ENCODE assay signal across 8 cellular contexts in genomic region chr11:43282607-43283440, GRCh38. TPM values are rescaled to one million over a fixed set of nuclear protein-coding genes. Genes with fewer than 3 reads are reported as not detected.
A peak's percentile ranks its signal among the peaks of the same experiment; 100 is the strongest.
DNase-seq lines count a peak whose midpoint lies in the region; ATAC-seq and TF ChIP-seq lines count a peak whose summit lies in the region.

No MANE protein-coding gene starts in this region.

- dilution Hi-C loops in IMR-90 (cut with HindIII; ENCODE audit: low sequenced_read_pairs, unreplicated experiment) = no loop called here
- dilution Hi-C loops in mammary epithelial cell (cut with HindIII; ENCODE audit: low sequenced_read_pairs) = no loop called here

- H4K5ac ChIP-seq in IMR-90 (ENCODE audit: low read depth, low read length) = no peak overlapping the region

- H2AK5ac ChIP-seq in IMR-90 (ENCODE audit: low read depth, low read length) = no peak overlapping the region

- H2BK120ac ChIP-seq in IMR-90 (ENCODE audit: low read depth, low read length) = no peak overlapping the region

- H3K18ac ChIP-seq in IMR-90 (ENCODE audit: low read depth, low read length) = no peak overlapping the region

- 0% methylated on average over 2 of the region's 19 CpGs; no CpG with 5 or more reads in 1 of the 2 experiments for WGBS in IMR-90 (ENCODE audit: extremely low coverage in 2 of 2, insufficient read length in 1 of 2), 2 experiments
- 17% methylated on average over 17 of the region's 19 CpGs for WGBS in mammary epithelial cell (ENCODE audit: low coverage, missing lambda C conversion rate)

- no peaks in the 10 kb centered on the region for H3K79me1 ChIP-seq in IMR-90 (ENCODE audit: low read depth in 1 of 2, low read length in 2 of 2)

- H2BK15ac ChIP-seq in IMR-90 (ENCODE audit: low read depth, low read length) = no peak overlapping the region

- H3K27ac ChIP-seq in IMR-90 (ENCODE audit: insufficient read depth, low read length) (no peak overlapping the region), mammary epithelial cell (ENCODE audit: insufficient read depth, low read depth, low read length) (no peak overlapping the region), left lung (no peak overlapping the region)

- TF ChIP-seq RAD21 in IMR-90 (IDR thresholded peaks at IDR 0.05; ENCODE audit: low read length) = peak; percentile 73

- H2AFZ ChIP-seq in IMR-90 (replicated peaks; ENCODE audit: low read length, poor library complexity) = peak overlapping the region; percentile 28
- no peak overlapping the region for H2AFZ ChIP-seq in mammary epithelial cell (ENCODE audit: low read depth, low read length)

- H3K9me1 ChIP-seq in IMR-90 (ENCODE audit: insufficient read depth, low read length) = no peaks in the 10 kb centered on the region

- BruUV-seq in IMR-90 (replicated peaks; lab: Mats Ljungman, UMichigan) (no TSS peak), mammary epithelial cell (replicated peaks; lab: Mats Ljungman, UMichigan) (no TSS peak)

- H3K36me3 ChIP-seq in IMR-90 (ENCODE audit: control insufficient read depth, insufficient read depth, low read length) (no peaks in the 10 kb centered on the region), mammary epithelial cell (ENCODE audit: insufficient read depth, low read length) (no peaks in the 10 kb centered on the region), left lung (no peaks in the 10 kb centered on the region)

- H3K27me3 ChIP-seq in IMR-90 (ENCODE audit: control insufficient read depth, insufficient read depth, low read length) (no peaks in the 10 kb centered on the region), mammary epithelial cell (ENCODE audit: insufficient read depth, low read length) (peaks cover 2% of the 10 kb centered on the region), left lung (peaks cover 0 to 13% of the 10 kb centered on the region in 2 donors)

- H2BK5ac ChIP-seq in IMR-90 (ENCODE audit: low read depth, low read length, poor library complexity, severe bottlenecking) = no peak overlapping the region

- H3K4me3 ChIP-seq in IMR-90 (ENCODE audit: insufficient read depth, low read depth, low read length) (no peak overlapping the region), mammary epithelial cell (replicated peaks in 1 of 3; ENCODE audit: insufficient read depth in 1 of 3, low read depth in 2 of 3, low read length in 3 of 3) (no peak overlapping the region), left lung (no peak overlapping the region)

- no peaks in the 10 kb centered on the region for H3K79me2 ChIP-seq in mammary epithelial cell (ENCODE audit: insufficient read depth, low read length)

- peak; percentile 69 for ATAC-seq in GM19467 (IDR thresholded peaks at IDR 0.05; ENCODE audit: unreplicated experiment)
- peak; percentile 66 for ATAC-seq in IMR-90 (ENCODE audit: low read depth)
- peak; percentile 72 for ATAC-seq in left lung

- peak overlapping the region; percentile 39 for H2AK9ac ChIP-seq in IMR-90 (replicated peaks; ENCODE audit: low read depth, low read length, poor library complexity)

- no peak overlapping the region for H4K91ac ChIP-seq in IMR-90 (ENCODE audit: insufficient read depth, low read depth, low read length)

- H3K56ac ChIP-seq in IMR-90 (ENCODE audit: extremely low read depth, insufficient read depth, low read length) = no peak overlapping the region

- no peak overlapping the region for H3K4ac ChIP-seq in IMR-90 (ENCODE audit: low read depth, low read length)

- DNase-seq in DMS114 treated with DMSO at 0.1 percent for 48 hours (lab: John Stamatoyannopoulos, UW; ENCODE audit: unreplicated experiment) = peak; percentile 1
- DNase-seq in IMR-90 = peak; percentile 16
- DNase-seq in T follicular helper cell (ENCODE audit: low read depth) = peak; percentile 4
- DNase-seq in mammary epithelial cell = peak; percentile 6
- peak in 1 of 2 donors; percentile 77 for DNase-seq in left lung
- DNase-seq in stimulated activated CD4-positive, alpha-beta T cell treated with anti-CD3 and anti-CD28 coated beads, TNF-alpha, amount 100 ng/mL, for 48 hours (ENCODE audit: low read depth in 3 of 3) = peak in 2 of 3 donors; percentile 11
- DNase-seq in NCI-H2029 treated with DMSO at 0.1 percent for 48 hours (lab: John Stamatoyannopoulos, UW) = no peak

- H4K20me1 ChIP-seq in IMR-90 (ENCODE audit: insufficient read depth, low read length) (no peaks in the 10 kb centered on the region), mammary epithelial cell (ENCODE audit: insufficient read depth, low read length) (no peaks in the 10 kb centered on the region)

- H3K4me2 ChIP-seq in IMR-90 (ENCODE audit: low read depth, low read length) = no peak overlapping the region
- H3K4me2 ChIP-seq in mammary epithelial cell (ENCODE audit: insufficient read depth, low read depth, low read length) = no peak overlapping the region

- TF ChIP-seq POLR2A in IMR-90 (IDR thresholded peaks at IDR 0.05; ENCODE audit: low read depth, low read length) = no peak

- H4K8ac ChIP-seq in IMR-90 (ENCODE audit: low read depth in 2 of 2, low read length in 2 of 2) = no peak overlapping the region

- H3K9ac ChIP-seq in IMR-90 (ENCODE audit: low read depth, low read length) (no peak overlapping the region), mammary epithelial cell (ENCODE audit: insufficient read depth, low read length) (no peak overlapping the region)

- no peak overlapping the region for H3K14ac ChIP-seq in IMR-90 (replicated peaks; ENCODE audit: low read depth, low read length)

- intact Hi-C loops in IMR-90 (cut with micrococcal nuclease) = loop anchor here (1.0 to 5.0 kb wide), 3 partner anchors 136 to 1822 kb away; no protein-coding TSS in a partner anchor
- intact Hi-C loops in mammary epithelial cell (cut with micrococcal nuclease) = no loop called here
- intact Hi-C loops in left lung (cut with DNase I) = no loop called here

- H2BK20ac ChIP-seq in IMR-90 (ENCODE audit: low read depth, low read length) = no peak overlapping the region

- CTCF ChIA-PET in IMR-90 (lab: Yijun Ruan, JAX) (interaction anchor here (0.6 to 1.4 kb wide), 6 partner anchors 9 to 145 kb away, joined by 3 to 13 read pairs (median 4); no protein-coding TSS in a partner anchor), mammary epithelial cell (lab: Charles Lee; ENCODE audit: low non-redundant PET) (interaction anchor here (0.5 to 0.7 kb wide), 4 partner anchors 141 to 1129 kb away, joined by 3 to 6 read pairs (median 5); no protein-coding TSS in a partner anchor)

- H3K4me1 ChIP-seq in IMR-90 (ENCODE audit: control insufficient read depth, insufficient read depth, low read length) (no peaks in the 10 kb centered on the region), mammary epithelial cell (ENCODE audit: insufficient read depth, low read length) (no peaks in the 10 kb centered on the region), left lung (no peaks in the 10 kb centered on the region)

- H3K9me3 ChIP-seq in IMR-90 (ENCODE audit: control insufficient read depth, insufficient read depth, low read length) (no peaks in the 10 kb centered on the region), mammary epithelial cell (replicated peaks; ENCODE audit: insufficient read depth, low read length) (no peaks in the 10 kb centered on the region), left lung (no peaks in the 10 kb centered on the region)

- no peak overlapping the region for H3K23ac ChIP-seq in IMR-90 (ENCODE audit: low read depth, low read length)

- in situ Hi-C loops in IMR-90 (cut with MboI; ENCODE audit: low sequenced_read_pairs) = loop anchor here (25.0 kb wide), 1 partner anchor 1821 kb away; the partner anchor contains the start of gene LRRC4C
- in situ Hi-C loops in mammary epithelial cell (cut with MboI; ENCODE audit: low sequenced_read_pairs in 2 of 2) = loop anchor here in 1 of 2 donors (25.0 kb wide), 2 partner anchors 521 to 1821 kb away; partner anchors contain the start of gene LRRC4C

- POLR2A ChIA-PET in IMR-90 (lab: Charles Lee; ENCODE audit: unreplicated experiment) = no interaction called here

- TF ChIP-seq CTCF in IMR-90 (conservative IDR thresholded peaks at IDR 0.05; ENCODE audit: low read depth, low read length) (peak; percentile 82), mammary epithelial cell (conservative IDR thresholded peaks at IDR 0.05 in 1 of 2, IDR thresholded peaks at IDR 0.05 in 1 of 2; ENCODE audit: extremely low read depth in 1 of 2, insufficient read depth in 1 of 2, low read depth in 1 of 2, low read length in 2 of 2) (peak; percentile 81 to 88), left lung (IDR thresholded peaks at IDR 0.05) (peak; percentile 69 to 83)

TF ChIP-seq in IMR-90, 13 proteins besides CTCF, POLR2A, EP300 and RAD21 (continues in another document):
- no peak for TF ChIP-seq CEBPB (IDR thresholded peaks at IDR 0.05; ENCODE audit: low read depth, low read length)
- TF ChIP-seq SMC3 (IDR thresholded peaks at IDR 0.05; ENCODE audit: low read depth, low read length) = peak; percentile 40; the same call in 1 of the 2 replicates
- TF ChIP-seq USF2 (IDR thresholded peaks at IDR 0.05; ENCODE audit: low read depth, low read length) = no peak
- no peak for TF ChIP-seq MAFK (IDR thresholded peaks at IDR 0.05; ENCODE audit: low read depth, low read length)
- TF ChIP-seq, protein P1, sequence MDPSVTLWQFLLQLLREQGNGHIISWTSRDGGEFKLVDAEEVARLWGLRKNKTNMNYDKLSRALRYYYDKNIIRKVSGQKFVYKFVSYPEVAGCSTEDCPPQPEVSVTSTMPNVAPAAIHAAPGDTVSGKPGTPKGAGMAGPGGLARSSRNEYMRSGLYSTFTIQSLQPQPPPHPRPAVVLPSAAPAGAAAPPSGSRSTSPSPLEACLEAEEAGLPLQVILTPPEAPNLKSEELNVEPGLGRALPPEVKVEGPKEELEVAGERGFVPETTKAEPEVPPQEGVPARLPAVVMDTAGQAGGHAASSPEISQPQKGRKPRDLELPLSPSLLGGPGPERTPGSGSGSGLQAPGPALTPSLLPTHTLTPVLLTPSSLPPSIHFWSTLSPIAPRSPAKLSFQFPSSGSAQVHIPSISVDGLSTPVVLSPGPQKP (IDR thresholded peaks at IDR 0.05; ENCODE audit: borderline replicate concordance, low read depth, low read length) = no peak
- no peak for TF ChIP-seq RCOR1 (IDR thresholded peaks at IDR 0.05; ENCODE audit: insufficient replicate concordance, low read length)
- peak; percentile 15; the same call in 1 of the 2 replicates for TF ChIP-seq MAZ (IDR thresholded peaks at IDR 0.05; ENCODE audit: borderline replicate concordance, low read depth, low read length)

RNA-seq across cellular contexts. Expression of gene API5, which starts 29.0 kb away (rescaled TPM):
- total RNA-seq in IMR-90 (2012; rRNA removed) = 59.9 and 94.7 TPM in 2 replicates
- 35.4 and 44.9 TPM in 2 replicates for polyA plus RNA-seq in IMR-90 (2012; rRNA removed)
- 11.0 and 12.5 TPM in 2 replicates for polyA plus RNA-seq in IMR-90 (2012; cell fraction: cytosol; rRNA removed)
- 4.6 and 23.4 TPM in 2 replicates for polyA plus RNA-seq in IMR-90 (2012; cell fraction: nucleus; rRNA removed; ENCODE audit: low replicate concordance)
- total RNA-seq in mammary epithelial cell = 100 to 1,000 TPM in 1 of 2 donors, 10 to 100 TPM in 1; 85.5 to 119 TPM
- polyA plus RNA-seq in mammary epithelial cell = 50.5 TPM
- polyA minus RNA-seq in mammary epithelial cell = 72.7 TPM
- total RNA-seq in left lung = 10 to 100 TPM; 85.8 to 90.6 TPM
